Comparison of ENCODE assay signal across 1 cellular context in genomic region chr17:64627797-64628196, GRCh38.
TF ChIP-seq lines count a peak whose summit lies in the region.

No MANE protein-coding gene starts in this region.

TF ChIP-seq in GM12878, 131 proteins besides CTCF, POLR2A, EP300 and RAD21 (continued from another document):
- TF ChIP-seq CEBPZ (IDR thresholded peaks at IDR 0.05; ENCODE audit: low read depth, low read length) = no peak
TF ChIP-seq in GM12878: peak in this region for 0.
